Comparison of ENCODE assay signal across 19 cellular contexts in genomic region chr14:94356379-94357056, GRCh38. TPM values are rescaled to one million over a fixed set of nuclear protein-coding genes. Genes with fewer than 3 reads are reported as not detected.
"Had no signal": no experiment of that assay in that cellular context is flagged by ENCODE, and none has a peak within 500 bp of the region (broad histone marks: within the 10 kb centered on the region; RNA-seq: fewer than 3 reads in every experiment).

No MANE protein-coding gene starts in this region.

- H3K4me2 ChIP-seq: neural progenitor cell, SK-N-SH had no signal

- H3K36me3 Mint-ChIP-seq: activated naive CD8-positive, alpha-beta T cell treated with anti-CD3 and anti-CD28 coated beads for 36 hours; neural progenitor cell; stimulated activated memory B cell treated with anti-CD40 and anti-IgM and Interleukin-4, amounts not matched to agents 10 μg/mL and 1 μg/mL and 100 μg/mL, for 72 hours had no signal

- H3K9me3 ChIP-seq: esophagus squamous epithelium, left lung, SK-N-SH, transverse colon had no signal

- H3K4me1 ChIP-seq: esophagus squamous epithelium, left lung, neural progenitor cell, parathyroid adenoma, transverse colon had no signal

- H3K27ac ChIP-seq: brain microvascular endothelial cell, esophagus squamous epithelium, left lung, neural progenitor cell, parathyroid adenoma, transverse colon had no signal

- ATAC-seq: activated T-cell treated with anti-CD3 and anti-CD28 coated beads, Interleukin-2, amount 50 U/mL, for 4 hours; left lung; stimulated activated memory B cell treated with anti-CD40 and anti-IgM and Interleukin-4, amounts not matched to agents 10 μg/mL and 1 μg/mL and 100 μg/mL, for 72 hours had no signal

- H3K4me3 Mint-ChIP-seq: activated naive CD8-positive, alpha-beta T cell treated with anti-CD3 and anti-CD28 coated beads for 36 hours; activated T-cell treated with anti-CD3 and anti-CD28 coated beads, Interleukin-2, amount 50 U/mL, for 4 hours; neural progenitor cell; stimulated activated memory B cell treated with anti-CD40 and anti-IgM and Interleukin-4, amounts not matched to agents 10 μg/mL and 1 μg/mL and 100 μg/mL, for 72 hours had no signal

- H3K27me3 ChIP-seq: brain microvascular endothelial cell, neural progenitor cell had no signal

- H3K36me3 ChIP-seq: brain microvascular endothelial cell, esophagus squamous epithelium, left lung, neural progenitor cell, transverse colon had no signal

- H3K9ac ChIP-seq: neural progenitor cell, parathyroid adenoma, SK-N-SH had no signal

- H3K27ac Mint-ChIP-seq: activated naive CD8-positive, alpha-beta T cell treated with anti-CD3 and anti-CD28 coated beads for 36 hours; neural progenitor cell; stimulated activated memory B cell treated with anti-CD40 and anti-IgM and Interleukin-4, amounts not matched to agents 10 μg/mL and 1 μg/mL and 100 μg/mL, for 72 hours had no signal

- DNase-seq: activated CD4-positive, alpha-beta T cell treated with anti-CD3 and anti-CD28 coated beads, Interleukin-2, amount 50 U/mL, for 1 hour; activated effector memory CD4-positive, alpha-beta T cell treated with anti-CD3 and anti-CD28 coated beads, Interleukin-2, amount 50 U/mL, for 16 hours; activated naive CD8-positive, alpha-beta T cell treated with anti-CD3 and anti-CD28 coated beads for 36 hours; activated T-cell treated with anti-CD3 and anti-CD28 coated beads, Interleukin-2, amount 50 U/mL, for 4 hours; brain microvascular endothelial cell; esophagus squamous epithelium; foreskin fibroblast; left lung; retina; SK-N-SH; small intestine; T-helper 1 cell; transverse colon had no signal

- H3K79me2 ChIP-seq: parathyroid adenoma had no signal

- H3K4me1 Mint-ChIP-seq: activated naive CD8-positive, alpha-beta T cell treated with anti-CD3 and anti-CD28 coated beads for 36 hours; neural progenitor cell; stimulated activated memory B cell treated with anti-CD40 and anti-IgM and Interleukin-4, amounts not matched to agents 10 μg/mL and 1 μg/mL and 100 μg/mL, for 72 hours had no signal

- H3K4me3 ChIP-seq: esophagus squamous epithelium, left lung, neural progenitor cell, transverse colon had no signal

RNA-seq across cellular contexts. Expression of gene SERPINA2, which starts 10.0 kb away (rescaled TPM):
- total RNA-seq: activated naive CD8-positive, alpha-beta T cell treated with anti-CD3 and anti-CD28 coated beads for 36 hours; activated T-cell treated with anti-CD3 and anti-CD28 coated beads, Interleukin-2, amount 50 U/mL, for 4 hours; cerebellum; esophagus squamous epithelium; left lung; mesenteric fat pad; subcutaneous adipose tissue; transverse colon had no signal
- polyA plus RNA-seq: SK-N-SH, small intestine had no signal

RNA-seq across cellular contexts. Expression of gene SERPINA6, which starts 33.4 kb away (rescaled TPM):
- total RNA-seq: activated naive CD8-positive, alpha-beta T cell treated with anti-CD3 and anti-CD28 coated beads for 36 hours; activated T-cell treated with anti-CD3 and anti-CD28 coated beads, Interleukin-2, amount 50 U/mL, for 4 hours; cerebellum; esophagus squamous epithelium; left lung; mesenteric fat pad; subcutaneous adipose tissue had no signal
